In genomic region chr1:62724430-62724829, GRCh38 we compare ENCODE assay signal across 32 cellular contexts. TPM values are rescaled to one million over a fixed set of nuclear protein-coding genes. Genes with fewer than 3 reads are reported as not detected.
DNase-seq lines count a peak whose midpoint lies in the region; ATAC-seq and TF ChIP-seq lines count a peak whose summit lies in the region.
"Had no signal": no experiment of that assay in that cellular context is flagged by ENCODE, and none has a peak within 500 bp of the region (broad histone marks: within the 10 kb centered on the region; RNA-seq: fewer than 3 reads in every experiment).

No MANE protein-coding gene starts in this region.

- H3K27ac Mint-ChIP-seq in Caco-2 (ENCODE audit: unreplicated experiment) (peak overlapping the region; percentile 90), type B pancreatic cell (peak overlapping the region; percentile 25), T-cell (no peak overlapping the region)
- H3K27ac Mint-ChIP-seq: activated CD4-positive, alpha-beta memory T cell treated with anti-CD3 and anti-CD28 coated beads, Interleukin-2, amount 10 ng/mL, durations not matched to agents 7 days and 5 days; CD8-positive, alpha-beta T cell; natural killer cell; T-helper 1 cell treated with Interleukin-12 subunit alpha and Interleukin-12 subunit beta and Interleukin-4 antibody, amounts not matched to agents 30 μg/mL and 1 μg/mL, for 36 hours had no signal

- DNase-seq in Caco-2 (no peak), ascending aorta (ENCODE audit: low spot score in 2 of 2) (no peak), foreskin fibroblast (peak; percentile 19 to 59), type B pancreatic cell (ENCODE audit: extremely low spot score, unreplicated experiment) (no peak), GM13977 (ENCODE audit: low spot score) (no peak), T-cell (no peak)
- DNase-seq: activated CD4-positive, alpha-beta memory T cell treated with anti-CD3 and anti-CD28 coated beads, Interleukin-2, amount 10 ng/mL, durations not matched to agents 7 days and 5 days; activated CD4-positive, CD25-positive, alpha-beta regulatory T cell treated with anti-CD3 and anti-CD28 coated beads, Interleukin-2, amount 50 U/mL, for 72 hours; activated CD8-positive, alpha-beta memory T cell treated with anti-CD3 and anti-CD28 coated beads, Interleukin-2, amount 50 U/mL, for 48 hours; activated naive CD8-positive, alpha-beta T cell treated with anti-CD3 and anti-CD28 coated beads for 36 hours; CD8-positive, alpha-beta T cell; DMS 273 treated with DMSO at 0.1 percent for 48 hours; foreskin keratinocyte; heart left ventricle; kidney; natural killer cell; NCI-H1417 treated with DMSO at 0.1 percent for 48 hours; NCI-H2081; NCI-H2227 treated with DMSO at 0.1 percent for 48 hours; NCI-H69; stimulated activated CD4-positive, alpha-beta T cell treated with anti-CD3 and anti-CD28 coated beads, Interleukin-1b, Interleukin-23, amount 100 ng/mL, for 48 hours; stomach had no signal

- H3K4me3 ChIP-seq in Caco-2 (ENCODE audit: low read depth, low read length) = no peak overlapping the region
- H3K4me3 ChIP-seq in ascending aorta = peak overlapping the region in 1 of 2 donors; percentile 46
- H3K4me3 ChIP-seq in foreskin fibroblast (ENCODE audit: low read depth in 1 of 2, low read length in 2 of 2) = peak overlapping the region in 1 of 2 donors; percentile 30
- H3K4me3 ChIP-seq: HAP-1, SJSA1, smooth muscle cell, stomach had no signal

- H3K4me3 Mint-ChIP-seq in Caco-2 (ENCODE audit: unreplicated experiment) = no peak overlapping the region
- H3K4me3 Mint-ChIP-seq in type B pancreatic cell = no peak overlapping the region
- no peak overlapping the region for H3K4me3 Mint-ChIP-seq in T-cell
- H3K4me3 Mint-ChIP-seq: activated CD4-positive, alpha-beta memory T cell treated with anti-CD3 and anti-CD28 coated beads, Interleukin-2, amount 10 ng/mL, durations not matched to agents 7 days and 5 days; activated naive CD8-positive, alpha-beta T cell treated with anti-CD3 and anti-CD28 coated beads for 36 hours; CD8-positive, alpha-beta T cell; central memory CD8-positive, alpha-beta T cell; natural killer cell; T-helper 1 cell treated with Interleukin-12 subunit alpha and Interleukin-12 subunit beta and Interleukin-4 antibody, amounts not matched to agents 30 μg/mL and 1 μg/mL, for 36 hours had no signal

- no TSS peak for BruUV-seq in Caco-2 (replicated peaks; lab: Mats Ljungman, UMichigan)

- CTCF ChIA-PET in Caco-2 (lab: Charles Lee) (interaction anchor here (0.6 kb wide), 1 partner anchor 718 kb away, joined by 3 read pairs; no protein-coding TSS in a partner anchor), T-cell (lab: Charles Lee) (interaction anchor here in 1 of 2 donors (0.5 kb wide), 1 partner anchor 588 kb away, joined by 8 read pairs; no protein-coding TSS in a partner anchor)

- intact Hi-C loops in Caco-2 (cut with micrococcal nuclease; ENCODE audit: unreplicated experiment) (no loop called here), ascending aorta (cut with DNase I) (no loop called here)

- no peaks in the 10 kb centered on the region for H3K36me3 ChIP-seq in Caco-2 (ENCODE audit: control insufficient read depth, insufficient read depth, low read length)
- no peaks in the 10 kb centered on the region for H3K36me3 ChIP-seq in ascending aorta
- H3K36me3 ChIP-seq: HAP-1, heart left ventricle, right atrium auricular region, SJSA1, stomach, tibial nerve had no signal

- peak overlapping the region; percentile 50 to 58 for H3K27ac ChIP-seq in ascending aorta
- H3K27ac ChIP-seq: foreskin keratinocyte, KMS-11, parathyroid adenoma, SJSA1 had no signal

- H3K27me3 Mint-ChIP-seq in Caco-2 (ENCODE audit: insufficient read depth, unreplicated experiment) (no peaks in the 10 kb centered on the region), type B pancreatic cell (peaks cover 4% of the 10 kb centered on the region), T-cell (peaks cover 2 to 6% of the 10 kb centered on the region in 2 donors)

- no peaks in the 10 kb centered on the region for H3K9me3 Mint-ChIP-seq in Caco-2 (ENCODE audit: unreplicated experiment)
- no peaks in the 10 kb centered on the region for H3K9me3 Mint-ChIP-seq in type B pancreatic cell
- H3K9me3 Mint-ChIP-seq in T-cell = no peaks in the 10 kb centered on the region
- H3K9me3 Mint-ChIP-seq: activated CD4-positive, alpha-beta memory T cell treated with anti-CD3 and anti-CD28 coated beads, Interleukin-2, amount 10 ng/mL, durations not matched to agents 7 days and 5 days; activated naive CD8-positive, alpha-beta T cell treated with anti-CD3 and anti-CD28 coated beads for 36 hours; CD8-positive, alpha-beta T cell; central memory CD8-positive, alpha-beta T cell; natural killer cell; T-helper 1 cell treated with Interleukin-12 subunit alpha and Interleukin-12 subunit beta and Interleukin-4 antibody, amounts not matched to agents 30 μg/mL and 1 μg/mL, for 36 hours had no signal

- no peak for ATAC-seq in T-cell (replicated peaks in 1 of 4)
- no peak for ATAC-seq in GM18867 (IDR thresholded peaks at IDR 0.05; ENCODE audit: unreplicated experiment)
- ATAC-seq: CD8-positive, alpha-beta T cell; natural killer cell had no signal

- H3K4me1 ChIP-seq in Caco-2 (peaks cover 20% of the 10 kb centered on the region), ascending aorta (peaks cover 0 to 16% of the 10 kb centered on the region in 2 donors)
- H3K4me1 ChIP-seq: parathyroid adenoma had no signal

- H3K9me3 ChIP-seq in Caco-2 (no peaks in the 10 kb centered on the region), ascending aorta (no peaks in the 10 kb centered on the region)
- H3K9me3 ChIP-seq: HAP-1, heart left ventricle, right atrium auricular region, SJSA1, stomach, tibial nerve had no signal

- in situ Hi-C loops in GM13977 (cut with MboI; ENCODE audit: low pct_unique_long_range_greater_than_20kb, low sequenced_read_pairs, unreplicated experiment) = no loop called here

- peaks cover 6% of the 10 kb centered on the region for H3K36me3 Mint-ChIP-seq in Caco-2 (ENCODE audit: insufficient read depth, unreplicated experiment)
- H3K36me3 Mint-ChIP-seq in type B pancreatic cell = no peaks in the 10 kb centered on the region
- no peaks in the 10 kb centered on the region for H3K36me3 Mint-ChIP-seq in T-cell
- H3K36me3 Mint-ChIP-seq: activated naive CD8-positive, alpha-beta T cell treated with anti-CD3 and anti-CD28 coated beads for 36 hours; CD8-positive, alpha-beta T cell; natural killer cell had no signal

- no peak for TF ChIP-seq CTCF in Caco-2 (IDR thresholded peaks at IDR 0.05; ENCODE audit: insufficient read depth in 1 of 2, low read depth in 1 of 2, low read length in 1 of 2, severe bottlenecking in 1 of 2, unreplicated experiment in 1 of 2)
- TF ChIP-seq CTCF in ascending aorta (IDR thresholded peaks at IDR 0.05) = no peak
- no peak for TF ChIP-seq CTCF in foreskin fibroblast (IDR thresholded peaks at IDR 0.05; ENCODE audit: low read depth, low read length)
- TF ChIP-seq CTCF in type B pancreatic cell (conservative IDR thresholded peaks at IDR 0.05) = no peak
- no peak for TF ChIP-seq CTCF in GM13977 (IDR thresholded peaks at IDR 0.05; ENCODE audit: extremely low read depth, insufficient read depth, missing control alignments)

- H3K27me3 ChIP-seq in Caco-2 (replicated peaks; ENCODE audit: control insufficient read depth, insufficient read depth, low read length) (no peaks in the 10 kb centered on the region), ascending aorta (no peaks in the 10 kb centered on the region)
- H3K27me3 ChIP-seq: foreskin keratinocyte, right atrium auricular region, SJSA1, stomach, tibial nerve had no signal

- H3K4me1 Mint-ChIP-seq in Caco-2 (ENCODE audit: low read depth, unreplicated experiment) = peaks cover 30% of the 10 kb centered on the region
- H3K4me1 Mint-ChIP-seq in type B pancreatic cell (ENCODE audit: unreplicated experiment) = peaks cover 40% of the 10 kb centered on the region
- peaks cover 0 to 7% (median 6%) of the 10 kb centered on the region in 3 donors for H3K4me1 Mint-ChIP-seq in T-cell
- H3K4me1 Mint-ChIP-seq: natural killer cell had no signal

- POLR2A ChIA-PET in Caco-2 (lab: Charles Lee) = interaction anchor here (0.7 kb wide), 1 partner anchor 254 kb away, joined by 10 read pairs; no protein-coding TSS in a partner anchor
- POLR2A ChIA-PET in T-cell (lab: Charles Lee) = no interaction called here

RNA-seq across cellular contexts. Expression of gene DOCK7, which starts 36.2 kb away (rescaled TPM):
- total RNA-seq in Caco-2 (2022) (43.6 and 48.9 TPM in 2 replicates), ascending aorta (46.0 TPM), type B pancreatic cell (ENCODE audit: low replicate concordance) (49.5 and 61.1 TPM in 2 replicates), T-cell (10 to 100 TPM in 3 of 5 donors, 1 to 10 TPM in 2; 8.2 to 25.6 (median 11.2) TPM)

RNA-seq across cellular contexts. Expression of gene ATG4C, which starts 59.5 kb away (rescaled TPM):
- 6.8 and 7.4 TPM in 2 replicates for total RNA-seq in Caco-2 (2022)
- 9.7 TPM for total RNA-seq in ascending aorta
- total RNA-seq in type B pancreatic cell (ENCODE audit: low replicate concordance) = 7.1 and 13.4 TPM in 2 replicates
- 10 to 100 TPM in 3 of 5 donors, 1 to 10 TPM in 2; 6.4 to 11.8 (median 10.4) TPM for total RNA-seq in T-cell

Comparison
In these comparisons a context has a peak if more than half of its experiments do, and no peak if none do; other contexts are left out.
1. DNase-seq: peak in foreskin fibroblast (2 of 2); none in Caco-2 (0 of 2), ascending aorta (0 of 2), type B pancreatic cell (single experiment), GM13977 (single experiment) and T-cell (0 of 34).
2. H3K27ac Mint-ChIP-seq: peak in Caco-2 (single experiment) and type B pancreatic cell (single experiment); none in T-cell (0 of 2).